27 cellular contexts compared by ENCODE assay signal in genomic region chr1:10843697-10844096, GRCh38.
"Had no signal": no experiment of that assay in that cellular context is flagged by ENCODE, and none has a peak within 500 bp of the region (broad histone marks: within the 10 kb centered on the region; RNA-seq: fewer than 3 reads in every experiment).

No MANE protein-coding gene starts in this region.

- FAIRE-seq: small intestine, urothelium cell line had no signal

- DNase-seq: nephron progenitor cell; nucleus accumbens; ovary; posterior cingulate gyrus; psoas muscle; right cardiac atrium; right lobe of liver; sigmoid colon; small intestine; stimulated activated CD4-positive, alpha-beta T cell treated with anti-CD3 and anti-CD28 coated beads, Interleukin-15, amount 100 ng/mL, for 24 hours; stimulated activated CD4-positive, alpha-beta T cell treated with anti-CD3 and anti-CD28 coated beads, Interleukin-2, amount 100 ng/mL, for 24 hours; stimulated activated CD4-positive, alpha-beta T cell treated with anti-CD3 and anti-CD28 coated beads, Interleukin-2, amount 100 ng/mL, for 48 hours; stimulated activated CD4-positive, alpha-beta T cell treated with anti-CD3 and anti-CD28 coated beads, Interleukin-4, amount 100 ng/mL, for 24 hours; stimulated activated naive B cell treated with anti-CD40 and anti-IgM and Interleukin-4, amounts not matched to agents 10 μg/mL and 1 μg/mL and 100 μg/mL, for 72 hours; stimulated activated naive CD4-positive, alpha-beta T cell treated with Interleukin-2 at 50 U/mL for 16 hours; stomach; thyroid gland; trophoblast cell; upper lobe of left lung had no signal

- ATAC-seq: natural killer cell treated with Interleukin-12 subunit alpha and Interleukin-12 subunit beta and Interleukin-15 and Interleukin-18, amount 100 ng/mL, for 72 hours; psoas muscle; right cardiac atrium; right lobe of liver; stimulated activated effector memory CD8-positive, alpha-beta T cell treated with anti-CD3 and anti-CD28 coated beads, Interleukin-12 subunit alpha, Interleukin-12 subunit beta, amount 100 ng/mL, for 72 hours; stimulated activated naive B cell treated with anti-CD40 and anti-IgM and Interleukin-4, amounts not matched to agents 10 μg/mL and 1 μg/mL and 100 μg/mL, for 72 hours had no signal

- H3K4me1 ChIP-seq: parathyroid adenoma, sigmoid colon, thyroid gland, tibial nerve, upper lobe of left lung, vagina had no signal

- H3K79me2 ChIP-seq: parathyroid adenoma had no signal

- H3K9me3 ChIP-seq: neutrophil, right lobe of liver, thyroid gland, vagina had no signal

- H3K9ac ChIP-seq: parathyroid adenoma had no signal

- H2AFZ ChIP-seq: parathyroid adenoma had no signal

- H3K27ac ChIP-seq: neutrophil, ovary, parathyroid adenoma, psoas muscle, right lobe of liver, sigmoid colon, stomach, thoracic aorta, thyroid gland, tibial nerve, upper lobe of left lung, vagina had no signal

- H3K27me3 ChIP-seq: neutrophil, ovary, right lobe of liver, sigmoid colon, thyroid gland, upper lobe of left lung, vagina had no signal

- H3K4me3 ChIP-seq: ovary, psoas muscle, right lobe of liver, sigmoid colon, stomach, thoracic aorta, thyroid gland, tibial nerve, upper lobe of left lung, vagina had no signal

- H3K36me3 ChIP-seq: neutrophil, ovary, right lobe of liver, sigmoid colon, stomach, thoracic aorta, thyroid gland, tibial nerve, upper lobe of left lung, vagina had no signal
